ENCODE assay signal across 18 cellular contexts in genomic region chr3:89699771-89700170, GRCh38.
DNase-seq lines count a peak whose midpoint lies in the region; TF ChIP-seq lines count a peak whose summit lies in the region.
"Had no signal": no experiment of that assay in that cellular context is flagged by ENCODE, and none has a peak within 500 bp of the region (broad histone marks: within the 10 kb centered on the region; RNA-seq: fewer than 3 reads in every experiment).

No MANE protein-coding gene starts in this region.

- H3K9me3 Mint-ChIP-seq in MCF 10A (ENCODE audit: unreplicated experiment): no peaks in the 10 kb centered on the region
- H3K9me3 Mint-ChIP-seq in CD4-positive, alpha-beta memory T cell: peaks cover 3 to 45% (median 22%) of the 10 kb centered on the region in 8 donors

- no peak overlapping the region for H3K9ac ChIP-seq in mammary epithelial cell (ENCODE audit: insufficient read depth, low read length)

- no peaks in the 10 kb centered on the region for H3K4me1 ChIP-seq in mammary epithelial cell (ENCODE audit: insufficient read depth, low read length)
- peaks cover 3% of the 10 kb centered on the region for H3K4me1 ChIP-seq in hepatocyte (ENCODE audit: insufficient read depth)
- H3K4me1 ChIP-seq in CD4-positive, alpha-beta memory T cell (ENCODE audit: insufficient read depth, low read length): no peaks in the 10 kb centered on the region
- H3K4me1 ChIP-seq in HAP-1: no peaks in the 10 kb centered on the region; the same call in 1 of the 2 replicates

- H3K27ac ChIP-seq in mammary epithelial cell (ENCODE audit: insufficient read depth, low read depth, low read length) (no peak overlapping the region), hepatocyte (no peak overlapping the region)
- H3K27ac ChIP-seq in CD4-positive, alpha-beta memory T cell (ENCODE audit: low read depth, low read length): no peak overlapping the region

- H3K9me3 ChIP-seq in mammary epithelial cell (replicated peaks; ENCODE audit: insufficient read depth, low read length): no peaks in the 10 kb centered on the region
- no peaks in the 10 kb centered on the region for H3K9me3 ChIP-seq in hepatocyte (ENCODE audit: low read depth)
- no peaks in the 10 kb centered on the region for H3K9me3 ChIP-seq in CD4-positive, alpha-beta memory T cell (ENCODE audit: control insufficient read depth in 1 of 2, low read length in 2 of 2)
- 0 out of 2 replicates have a peak, but pooled peaks cover 2% of the 10 kb centered on the region for H3K9me3 ChIP-seq in HAP-1

- in situ Hi-C loops in mammary epithelial cell (cut with MboI; ENCODE audit: low sequenced_read_pairs in 2 of 2): no loop called here
- in situ Hi-C loops in HAP-1 (cut with MboI; ENCODE audit: low sequenced_read_pairs): no loop called here

- no peak overlapping the region for H3K27ac Mint-ChIP-seq in MCF 10A (ENCODE audit: low read depth, unreplicated experiment)
- H3K27ac Mint-ChIP-seq in CD4-positive, alpha-beta memory T cell: no peak overlapping the region
- H3K27ac Mint-ChIP-seq: CD4-positive, CD25-positive, alpha-beta regulatory T cell; T-cell had no signal

- H3K4me3 Mint-ChIP-seq in MCF 10A (ENCODE audit: unreplicated experiment): no peak overlapping the region
- no peak overlapping the region for H3K4me3 Mint-ChIP-seq in CD4-positive, alpha-beta memory T cell
- H3K4me3 Mint-ChIP-seq: CD4-positive, CD25-positive, alpha-beta regulatory T cell; T-cell had no signal

- no peak overlapping the region for H3K4me3 ChIP-seq in mammary epithelial cell (replicated peaks in 1 of 3; ENCODE audit: insufficient read depth in 1 of 3, low read depth in 2 of 3, low read length in 3 of 3)
- H3K4me3 ChIP-seq in hepatocyte: no peak overlapping the region
- no peak overlapping the region for H3K4me3 ChIP-seq in CD4-positive, alpha-beta memory T cell (ENCODE audit: low read length in 2 of 2)
- H3K4me3 ChIP-seq in HAP-1: no peak overlapping the region

- no peaks in the 10 kb centered on the region for H3K36me3 ChIP-seq in mammary epithelial cell (ENCODE audit: insufficient read depth, low read length)
- H3K36me3 ChIP-seq in hepatocyte (replicated peaks; ENCODE audit: insufficient read depth, low read depth): no peaks in the 10 kb centered on the region
- no peaks in the 10 kb centered on the region for H3K36me3 ChIP-seq in CD4-positive, alpha-beta memory T cell (ENCODE audit: insufficient read depth, low read length)
- no peaks in the 10 kb centered on the region for H3K36me3 ChIP-seq in HAP-1 (replicated peaks)

- no peaks in the 10 kb centered on the region for H3K4me1 Mint-ChIP-seq in MCF 10A (ENCODE audit: insufficient read depth, unreplicated experiment)
- no peaks in the 10 kb centered on the region for H3K4me1 Mint-ChIP-seq in CD4-positive, alpha-beta memory T cell
- H3K4me1 Mint-ChIP-seq: CD4-positive, CD25-positive, alpha-beta regulatory T cell; T-cell had no signal

- H3K4me2 ChIP-seq in mammary epithelial cell (ENCODE audit: insufficient read depth, low read depth, low read length) (no peak overlapping the region), hepatocyte (no peak overlapping the region)

- BruUV-seq in MCF 10A (replicated peaks; lab: Mats Ljungman, UMichigan): no TSS peak
- no TSS peak for BruUV-seq in mammary epithelial cell (replicated peaks; lab: Mats Ljungman, UMichigan)

- 42% methylated on average over 1 of the region's 1 CpG for WGBS in mammary epithelial cell (ENCODE audit: low coverage, missing lambda C conversion rate)
- WGBS in hepatocyte (ENCODE audit: low lambda C conversion rate, missing lambda C conversion rate): 100% methylated on average over 1 of the region's 1 CpG

- no peaks in the 10 kb centered on the region for H3K9me2 ChIP-seq in hepatocyte (replicated peaks; ENCODE audit: insufficient read depth)

- intact Hi-C loops in MCF 10A (cut with micrococcal nuclease): no loop called here
- intact Hi-C loops in mammary epithelial cell (cut with micrococcal nuclease): no loop called here
- intact Hi-C loops in CD4-positive, alpha-beta memory T cell (cut with micrococcal nuclease): no loop called here

- CTCF ChIA-PET in MCF 10A (lab: Yijun Ruan, JAX): no interaction called here
- CTCF ChIA-PET in mammary epithelial cell (lab: Charles Lee; ENCODE audit: low non-redundant PET): no interaction called here
- CTCF ChIA-PET in CD4-positive, alpha-beta memory T cell (lab: Charles Lee; ENCODE audit: partially characterized antibody): no interaction called here

- H4K20me1 ChIP-seq in mammary epithelial cell (ENCODE audit: insufficient read depth, low read length): no peaks in the 10 kb centered on the region
- no peaks in the 10 kb centered on the region for H4K20me1 ChIP-seq in hepatocyte (ENCODE audit: insufficient read depth, poor library complexity, severe bottlenecking)

- no peak overlapping the region for H2AFZ ChIP-seq in mammary epithelial cell (ENCODE audit: low read depth, low read length)
- no peak overlapping the region for H2AFZ ChIP-seq in hepatocyte

- dilution Hi-C loops in mammary epithelial cell (cut with HindIII; ENCODE audit: low sequenced_read_pairs): no loop called here

- POLR2A ChIA-PET in MCF 10A (lab: Yijun Ruan, JAX): interaction anchor here (0.8 kb wide), 1 partner anchor 578 kb away, joined by 3 read pairs; no protein-coding TSS in a partner anchor
- POLR2A ChIA-PET in CD4-positive, alpha-beta memory T cell (lab: Charles Lee; ENCODE audit: partially characterized antibody): no interaction called here

- H3K27me3 ChIP-seq in mammary epithelial cell (ENCODE audit: insufficient read depth, low read length) (no peaks in the 10 kb centered on the region), hepatocyte (no peaks in the 10 kb centered on the region), HAP-1 (ENCODE audit: low read depth) (no peaks in the 10 kb centered on the region)
- H3K27me3 ChIP-seq in CD4-positive, alpha-beta memory T cell (ENCODE audit: insufficient read depth, low read length): no peaks in the 10 kb centered on the region

- no peaks in the 10 kb centered on the region for H3K36me3 Mint-ChIP-seq in MCF 10A (ENCODE audit: insufficient read depth, unreplicated experiment)
- H3K36me3 Mint-ChIP-seq in CD4-positive, alpha-beta memory T cell: no peaks in the 10 kb centered on the region
- H3K36me3 Mint-ChIP-seq: CD4-positive, CD25-positive, alpha-beta regulatory T cell; T-cell had no signal

- no peaks in the 10 kb centered on the region for H3K27me3 Mint-ChIP-seq in MCF 10A (ENCODE audit: insufficient read depth, unreplicated experiment)
- H3K27me3 Mint-ChIP-seq in CD4-positive, alpha-beta memory T cell: no peaks in the 10 kb centered on the region
- H3K27me3 Mint-ChIP-seq: CD4-positive, CD25-positive, alpha-beta regulatory T cell; T-cell had no signal

- peak; percentile 6 for DNase-seq in MCF 10A (ENCODE audit: unreplicated experiment)
- no peak for DNase-seq in mammary epithelial cell
- peak; percentile 10 for DNase-seq in NCI-H69 (lab: John Stamatoyannopoulos, UW)
- peak; percentile 7 for DNase-seq in hepatocyte (ENCODE audit: low spot score)
- DNase-seq in CD4-positive, alpha-beta memory T cell: no peak
- no peak for DNase-seq in HAP-1 (ENCODE audit: low spot score in 2 of 2)
- DNase-seq in NOMO-1 (lab: John Stamatoyannopoulos, UW; ENCODE audit: unreplicated experiment in 2 of 2): no peak
- DNase-seq in activated CD4-positive, alpha-beta T cell treated with anti-CD3 and anti-CD28 coated beads, Interleukin-2, amount 50 U/mL, for 4 hours: no peak
- DNase-seq: ACHN; CD4-positive, CD25-positive, alpha-beta regulatory T cell; DND-41; GF-D8; NCI-H1417 treated with DMSO at 0.1 percent for 48 hours; NCI-H2029 treated with DMSO at 0.1 percent for 48 hours; NCI-H2227 treated with DMSO at 0.1 percent for 48 hours; NCI-H526 treated with DMSO at 0.1 percent for 48 hours; OCI-M1; T-cell had no signal

- H3K79me2 ChIP-seq in mammary epithelial cell (ENCODE audit: insufficient read depth, low read length) (no peaks in the 10 kb centered on the region), hepatocyte (no peaks in the 10 kb centered on the region)

- TF ChIP-seq CTCF in MCF 10A (IDR thresholded peaks at IDR 0.05; ENCODE audit: unreplicated experiment) (no peak), mammary epithelial cell (conservative IDR thresholded peaks at IDR 0.05 in 1 of 2, IDR thresholded peaks at IDR 0.05 in 1 of 2; ENCODE audit: extremely low read depth in 1 of 2, insufficient read depth in 1 of 2, low read depth in 1 of 2, low read length in 2 of 2) (no peak), hepatocyte (IDR thresholded peaks at IDR 0.05; ENCODE audit: poor library complexity) (no peak)

Comparison
In these comparisons a context has a peak if more than half of its experiments do, and no peak if none do; other contexts are left out.
1. DNase-seq: peak in MCF 10A (single experiment), NCI-H69 (single experiment) and hepatocyte (single experiment); none in mammary epithelial cell (single experiment), CD4-positive, alpha-beta memory T cell (0 of 5), HAP-1 (0 of 2), NOMO-1 (0 of 2) and activated CD4-positive, alpha-beta T cell treated with anti-CD3 and anti-CD28 coated beads, Interleukin-2, amount 50 U/mL, for 4 hours (0 of 2).